Comparison of ENCODE assay signal across 24 cellular contexts in genomic region chr10:66671562-66671961, GRCh38.
"Had no signal": no experiment of that assay in that cellular context is flagged by ENCODE, and none has a peak within 500 bp of the region (broad histone marks: within the 10 kb centered on the region; RNA-seq: fewer than 3 reads in every experiment).

No MANE protein-coding gene starts in this region.

- H3K4me1 ChIP-seq: colonic mucosa, esophagus squamous epithelium, prostate gland, sigmoid colon, testis, tibial nerve, upper lobe of left lung had no signal

- ATAC-seq: left lobe of liver; naive thymus-derived CD8-positive, alpha-beta T cell; right cardiac atrium; stimulated activated memory B cell treated with anti-CD40 and anti-IgM and Interleukin-4, amounts not matched to agents 10 μg/mL and 1 μg/mL and 100 μg/mL, for 72 hours; stimulated activated naive CD8-positive, alpha-beta T cell treated with anti-CD3 and anti-CD28 coated beads, Interleukin-15, Interleukin-2, amounts not matched to agents 100 U/mL and 50 U/mL, for 24 hours had no signal

- H3K36me3 ChIP-seq: colonic mucosa, esophagus squamous epithelium, prostate gland, sigmoid colon, tibial nerve, upper lobe of left lung had no signal

- H3K4me3 ChIP-seq: colonic mucosa, esophagus squamous epithelium, prostate gland, sigmoid colon, testis, tibial nerve, upper lobe of left lung had no signal

- H3K27me3 ChIP-seq: colonic mucosa, esophagus squamous epithelium, sigmoid colon, testis, tibial nerve, upper lobe of left lung had no signal

- DNase-seq: colonic mucosa; effector CD8-positive, alpha-beta T cell; endodermal cell; erythroblast; esophagus squamous epithelium; hypothalamus; immature natural killer cell; islet precursor cell; naive thymus-derived CD8-positive, alpha-beta T cell; nephron progenitor cell; nucleus accumbens; right cardiac atrium; sigmoid colon; stimulated activated CD4-positive, alpha-beta T cell treated with anti-CD3 and anti-CD28 coated beads, Interleukin-2, amount 100 ng/mL, for 24 hours; stimulated activated CD4-positive, alpha-beta T cell treated with anti-CD3 and anti-CD28 coated beads, Interleukin-4, amount 100 ng/mL, for 24 hours; stimulated activated naive CD8-positive, alpha-beta T cell treated with anti-CD3 and anti-CD28 coated beads, Interleukin-15, Interleukin-2, amounts not matched to agents 100 U/mL and 50 U/mL, for 24 hours; substantia nigra; testis; upper lobe of left lung had no signal

- H3K4me3 Mint-ChIP-seq: dendritic cell treated with granulocyte-macrophage colony-stimulating factor and Interleukin-4, amounts not matched to agents 40 ng/mL and 50 ng/mL, for 4 days; endodermal cell; immature natural killer cell; naive thymus-derived CD8-positive, alpha-beta T cell; nephron progenitor cell; stimulated activated memory B cell treated with anti-CD40 and anti-IgM and Interleukin-4, amounts not matched to agents 10 μg/mL and 1 μg/mL and 100 μg/mL, for 72 hours had no signal

- H3K27ac ChIP-seq: colonic mucosa, esophagus squamous epithelium, prostate gland, sigmoid colon, testis, tibial nerve, upper lobe of left lung had no signal

- H3K36me3 Mint-ChIP-seq: immature natural killer cell; naive thymus-derived CD8-positive, alpha-beta T cell; stimulated activated memory B cell treated with anti-CD40 and anti-IgM and Interleukin-4, amounts not matched to agents 10 μg/mL and 1 μg/mL and 100 μg/mL, for 72 hours had no signal

- H3K9me3 Mint-ChIP-seq: dendritic cell treated with granulocyte-macrophage colony-stimulating factor and Interleukin-4, amounts not matched to agents 40 ng/mL and 50 ng/mL, for 4 days; endodermal cell; nephron progenitor cell; stimulated activated memory B cell treated with anti-CD40 and anti-IgM and Interleukin-4, amounts not matched to agents 10 μg/mL and 1 μg/mL and 100 μg/mL, for 72 hours had no signal

- H3K4me1 Mint-ChIP-seq: endodermal cell; immature natural killer cell; naive thymus-derived CD8-positive, alpha-beta T cell; stimulated activated memory B cell treated with anti-CD40 and anti-IgM and Interleukin-4, amounts not matched to agents 10 μg/mL and 1 μg/mL and 100 μg/mL, for 72 hours had no signal

- H3K27ac Mint-ChIP-seq: dendritic cell treated with granulocyte-macrophage colony-stimulating factor and Interleukin-4, amounts not matched to agents 40 ng/mL and 50 ng/mL, for 4 days; endodermal cell; immature natural killer cell; naive thymus-derived CD8-positive, alpha-beta T cell; nephron progenitor cell; stimulated activated memory B cell treated with anti-CD40 and anti-IgM and Interleukin-4, amounts not matched to agents 10 μg/mL and 1 μg/mL and 100 μg/mL, for 72 hours had no signal

- H3K27me3 Mint-ChIP-seq: dendritic cell treated with granulocyte-macrophage colony-stimulating factor and Interleukin-4, amounts not matched to agents 40 ng/mL and 50 ng/mL, for 4 days; naive thymus-derived CD8-positive, alpha-beta T cell; stimulated activated memory B cell treated with anti-CD40 and anti-IgM and Interleukin-4, amounts not matched to agents 10 μg/mL and 1 μg/mL and 100 μg/mL, for 72 hours had no signal

- H3K9me3 ChIP-seq: colonic mucosa, esophagus squamous epithelium, prostate gland, sigmoid colon, testis, tibial nerve, upper lobe of left lung had no signal
